Comparison of ENCODE assay signal across 31 cellular contexts in genomic region chr17:18124346-18125126, GRCh38. TPM values are rescaled to one million over a fixed set of nuclear protein-coding genes. Genes with fewer than 3 reads are reported as not detected.
"Had no signal": no experiment of that assay in that cellular context is flagged by ENCODE, and none has a peak within 500 bp of the region (broad histone marks: within the 10 kb centered on the region; RNA-seq: fewer than 3 reads in every experiment).

No MANE protein-coding gene starts in this region.

- H3K4me1 ChIP-seq: SJCRH30 had no signal

- ATAC-seq: activated CD8-positive, alpha-beta memory T cell treated with anti-CD3 and anti-CD28 coated beads, Interleukin-2, amount 10 ng/mL, durations not matched to agents 7 days and 5 days; activated naive CD8-positive, alpha-beta T cell treated with anti-CD3 and anti-CD28 coated beads, Interleukin-2, amount 50 U/mL, for 24 hours; Panc1 had no signal

- H3K27ac ChIP-seq: SJCRH30, SK-N-MC, WERI-Rb-1 had no signal

- H3K36me3 ChIP-seq: SJCRH30, WERI-Rb-1 had no signal

- DNase-seq: activated CD4-positive, alpha-beta memory T cell treated with anti-CD3 and anti-CD28 coated beads, Interleukin-2, amount 10 ng/mL, durations not matched to agents 7 days and 5 days; activated CD4-positive, alpha-beta T cell treated with anti-CD3 and anti-CD28 coated beads for 1 hour; activated CD4-positive, alpha-beta T cell treated with anti-CD3 and anti-CD28 coated beads for 48 hours; activated CD4-positive, CD25-positive, alpha-beta regulatory T cell; activated CD8-positive, alpha-beta memory T cell treated with anti-CD3 and anti-CD28 coated beads for 24 hours; activated CD8-positive, alpha-beta memory T cell treated with anti-CD3 and anti-CD28 coated beads, Interleukin-2, amount 10 ng/mL, durations not matched to agents 7 days and 5 days; activated CD8-positive, alpha-beta memory T cell treated with anti-CD3 and anti-CD28 coated beads, Interleukin-2, amount 50 U/mL, for 48 hours; activated effector memory CD4-positive, alpha-beta T cell treated with Interleukin-2 at 50 U/mL for 16 hours; activated naive CD4-positive, alpha-beta T cell treated with anti-CD3 and anti-CD28 coated beads, Interleukin-2, amount 10 ng/mL, durations not matched to agents 7 days and 5 days; activated naive CD8-positive, alpha-beta T cell treated with anti-CD3 and anti-CD28 coated beads, Interleukin-2, amount 50 U/mL, for 24 hours; activated T-cell treated with anti-CD3 and anti-CD28 coated beads, Interleukin-2, amount 50 U/mL, for 48 hours; anterior cingulate cortex; central memory CD4-positive, alpha-beta T cell; NCI-H1048; NCI-H1105 treated with DMSO at 0.1 percent for 48 hours; NCI-H1436; NCI-H1694; NCI-H1930; NCI-H2081 treated with DMSO at 0.1 percent for 48 hours; NCI-H226; NCI-H446 treated with DMSO at 0.1 percent for 48 hours; NCI-H524; NCI-H69; NCI-H82; RPMI8226; SJCRH30; T1000; WERI-Rb-1 had no signal

- H3K4me3 ChIP-seq: SJCRH30, SK-N-MC had no signal

RNA-seq across cellular contexts. Expression of gene MYO15A, which starts 16.0 kb away (rescaled TPM):
- total RNA-seq: M059J had no signal
